In genomic region chr1:151705146-151705545, GRCh38 we compare ENCODE assay signal across 24 cellular contexts. TPM values are rescaled to one million over a fixed set of nuclear protein-coding genes. Genes with fewer than 3 reads are reported as not detected.
"Had no signal": no experiment of that assay in that cellular context is flagged by ENCODE, and none has a peak within 500 bp of the region (broad histone marks: within the 10 kb centered on the region; RNA-seq: fewer than 3 reads in every experiment).

No MANE protein-coding gene starts in this region.

- H3K4me3 ChIP-seq: body of pancreas, Peyer's patch, SJSA1 had no signal

- H3K4me1 ChIP-seq: body of pancreas, Peyer's patch, SJSA1 had no signal

- DNase-seq: activated B cell treated with CpG ODN at 0.5 μM for 24 hours; activated CD4-positive, alpha-beta T cell treated with anti-CD3 and anti-CD28 coated beads for 1 hour; activated CD4-positive, alpha-beta T cell treated with anti-CD3 and anti-CD28 coated beads, Interleukin-2, amount 10 ng/mL, durations not matched to agents 24 days and 14 days; activated CD4-positive, alpha-beta T cell treated with anti-CD3 and anti-CD28 coated beads, Interleukin-2, amount 50 U/mL, for 48 hours; activated CD8-positive, alpha-beta memory T cell treated with anti-CD3 and anti-CD28 coated beads, Interleukin-2, amount 10 ng/mL, durations not matched to agents 7 days and 5 days; activated effector memory CD4-positive, alpha-beta T cell treated with Interleukin-2 at 50 U/mL for 16 hours; activated naive CD4-positive, alpha-beta T cell; activated T-cell treated with anti-CD3 and anti-CD28 coated beads, Interleukin-2, amount 50 U/mL, for 24 hours; aorta; body of pancreas; cerebellar nuclear complex; NCI-H1105 treated with DMSO at 0.1 percent for 48 hours; NCI-H1436 treated with DMSO at 0.1 percent for 48 hours; NCI-H187; NCI-H2081 treated with DMSO at 0.1 percent for 48 hours; NCI-H446; NCI-H524; SHP77 had no signal

- H3K36me3 ChIP-seq: Peyer's patch had no signal

- H3K9me3 ChIP-seq: body of pancreas, Peyer's patch, SJSA1 had no signal

- H3K27ac Mint-ChIP-seq: activated B cell treated with CpG ODN at 0.5 μM for 24 hours; activated CD4-positive, alpha-beta T cell treated with anti-CD3 and anti-CD28 coated beads, Interleukin-2, amount 10 ng/mL, durations not matched to agents 24 days and 14 days; activated CD8-positive, alpha-beta memory T cell treated with anti-CD3 and anti-CD28 coated beads, Interleukin-2, amount 10 ng/mL, durations not matched to agents 7 days and 5 days; activated naive CD4-positive, alpha-beta T cell treated with anti-CD3 and anti-CD28 coated beads, Interleukin-2, amount 50 U/mL, for 24 hours; activated T-cell treated with anti-CD3 and anti-CD28 coated beads, Interleukin-2, amount 50 U/mL, for 24 hours; activated T-helper 1 cell treated with anti-CD3 and anti-CD28 coated beads, Interleukin-12 subunit alpha, Interleukin-12 subunit beta, Interleukin-2, Interleukin-4 antibody, amounts not matched to agents 30 ng/mL and 10 ng/mL and 1 ng/mL, durations not matched to agents 14 hours and 24 hours and 36 hours; T-helper 1 cell treated with Interleukin-12 subunit alpha and Interleukin-12 subunit beta and Interleukin-4 antibody, amounts not matched to agents 30 μg/mL and 1 μg/mL, for 36 hours had no signal

- H3K27me3 ChIP-seq: body of pancreas, Peyer's patch, SJSA1 had no signal

- H3K9me3 Mint-ChIP-seq: activated B cell treated with CpG ODN at 0.5 μM for 24 hours; activated CD4-positive, alpha-beta T cell treated with anti-CD3 and anti-CD28 coated beads, Interleukin-2, amount 10 ng/mL, durations not matched to agents 24 days and 14 days; activated naive CD4-positive, alpha-beta T cell treated with anti-CD3 and anti-CD28 coated beads, Interleukin-2, amount 50 U/mL, for 24 hours; activated T-cell treated with anti-CD3 and anti-CD28 coated beads, Interleukin-2, amount 50 U/mL, for 24 hours; activated T-helper 1 cell treated with anti-CD3 and anti-CD28 coated beads, Interleukin-12 subunit alpha, Interleukin-12 subunit beta, Interleukin-2, Interleukin-4 antibody, amounts not matched to agents 30 ng/mL and 10 ng/mL and 1 ng/mL, durations not matched to agents 14 hours and 24 hours and 36 hours; T-helper 1 cell treated with Interleukin-12 subunit alpha and Interleukin-12 subunit beta and Interleukin-4 antibody, amounts not matched to agents 30 μg/mL and 1 μg/mL, for 36 hours had no signal

- H3K27me3 Mint-ChIP-seq: activated B cell treated with CpG ODN at 0.5 μM for 24 hours; activated CD8-positive, alpha-beta memory T cell treated with anti-CD3 and anti-CD28 coated beads, Interleukin-2, amount 10 ng/mL, durations not matched to agents 7 days and 5 days; activated naive CD4-positive, alpha-beta T cell treated with anti-CD3 and anti-CD28 coated beads, Interleukin-2, amount 50 U/mL, for 24 hours; activated T-cell treated with anti-CD3 and anti-CD28 coated beads, Interleukin-2, amount 50 U/mL, for 24 hours had no signal

- H3K27ac ChIP-seq: body of pancreas, Peyer's patch, RWPE1, SJSA1 had no signal

- H3K4me3 Mint-ChIP-seq: activated B cell treated with CpG ODN at 0.5 μM for 24 hours; activated CD4-positive, alpha-beta T cell treated with anti-CD3 and anti-CD28 coated beads, Interleukin-2, amount 10 ng/mL, durations not matched to agents 24 days and 14 days; activated CD8-positive, alpha-beta memory T cell treated with anti-CD3 and anti-CD28 coated beads, Interleukin-2, amount 10 ng/mL, durations not matched to agents 7 days and 5 days; activated naive CD4-positive, alpha-beta T cell treated with anti-CD3 and anti-CD28 coated beads, Interleukin-2, amount 50 U/mL, for 24 hours; activated T-cell treated with anti-CD3 and anti-CD28 coated beads, Interleukin-2, amount 50 U/mL, for 24 hours; activated T-helper 1 cell treated with anti-CD3 and anti-CD28 coated beads, Interleukin-12 subunit alpha, Interleukin-12 subunit beta, Interleukin-2, Interleukin-4 antibody, amounts not matched to agents 30 ng/mL and 10 ng/mL and 1 ng/mL, durations not matched to agents 14 hours and 24 hours and 36 hours; T-helper 1 cell treated with Interleukin-12 subunit alpha and Interleukin-12 subunit beta and Interleukin-4 antibody, amounts not matched to agents 30 μg/mL and 1 μg/mL, for 36 hours had no signal

RNA-seq across cellular contexts. Expression of gene CELF3, which starts 11.5 kb away (rescaled TPM):
- total RNA-seq: activated B cell treated with CpG ODN at 0.5 μM for 24 hours; activated CD4-positive, alpha-beta T cell treated with anti-CD3 and anti-CD28 coated beads, Interleukin-2, amount 10 ng/mL, durations not matched to agents 24 days and 14 days; activated CD8-positive, alpha-beta memory T cell treated with anti-CD3 and anti-CD28 coated beads, Interleukin-2, amount 10 ng/mL, durations not matched to agents 7 days and 5 days; activated T-helper 1 cell treated with anti-CD3 and anti-CD28 coated beads, Interleukin-12 subunit alpha, Interleukin-12 subunit beta, Interleukin-2, Interleukin-4 antibody, amounts not matched to agents 30 ng/mL and 10 ng/mL and 1 ng/mL, durations not matched to agents 14 hours and 24 hours and 36 hours; aorta; SJSA1 had no signal

RNA-seq across cellular contexts. Expression of gene RIIAD1, which starts 16.2 kb away (rescaled TPM):
- total RNA-seq: activated B cell treated with CpG ODN at 0.5 μM for 24 hours; activated CD4-positive, alpha-beta T cell treated with anti-CD3 and anti-CD28 coated beads, Interleukin-2, amount 10 ng/mL, durations not matched to agents 24 days and 14 days; activated CD8-positive, alpha-beta memory T cell treated with anti-CD3 and anti-CD28 coated beads, Interleukin-2, amount 10 ng/mL, durations not matched to agents 7 days and 5 days; activated T-helper 1 cell treated with anti-CD3 and anti-CD28 coated beads, Interleukin-12 subunit alpha, Interleukin-12 subunit beta, Interleukin-2, Interleukin-4 antibody, amounts not matched to agents 30 ng/mL and 10 ng/mL and 1 ng/mL, durations not matched to agents 14 hours and 24 hours and 36 hours; aorta; body of pancreas; Peyer's patch; SJSA1 had no signal
